8 cellular contexts compared by ENCODE assay signal in the genomic region with DNA sequence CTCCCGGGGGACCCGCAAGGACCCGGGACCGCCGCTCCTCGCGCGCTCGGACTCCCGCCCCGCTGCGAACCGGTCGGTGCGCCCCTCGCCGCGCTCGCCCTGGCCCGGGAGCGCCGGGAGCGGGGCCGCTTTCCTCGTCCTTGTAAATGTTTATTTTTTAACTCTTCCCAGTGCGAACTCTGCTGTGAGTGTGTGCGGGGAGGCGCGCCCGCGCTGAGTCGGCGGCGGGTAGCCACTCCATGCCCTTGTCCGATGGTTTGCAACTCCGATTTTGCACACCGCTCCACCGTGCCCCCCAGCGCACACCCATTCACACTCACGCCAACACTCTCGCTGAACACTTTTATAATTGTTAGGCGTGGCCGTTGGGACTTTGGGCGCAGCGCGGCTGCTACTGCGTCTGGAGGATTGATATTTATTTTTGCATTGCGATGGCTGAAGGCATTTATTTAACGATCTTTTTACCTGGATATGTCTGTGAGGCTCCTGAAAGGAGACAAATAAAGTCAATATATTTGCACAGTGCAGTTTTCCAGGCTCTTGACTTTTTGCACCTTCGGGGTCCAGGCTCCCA. TPM values are rescaled to one million over a fixed set of nuclear protein-coding genes. Genes with fewer than 3 reads are reported as not detected.
DNase-seq lines count a peak whose midpoint lies in the region; ATAC-seq, FAIRE-seq and TF ChIP-seq lines count a peak whose summit lies in the region.

No MANE protein-coding gene starts in this region.

- H3K27ac ChIP-seq in CD4-positive, alpha-beta T cell (ENCODE audit: low read depth, low read length) = no peak overlapping the region
- no peak overlapping the region for H3K27ac ChIP-seq in MM.1S (ENCODE audit: low read length)
- H3K27ac ChIP-seq in coronary artery = peak overlapping the region; percentile 96 to 99

- H3K27me3 Mint-ChIP-seq in CD4-positive, alpha-beta T cell = peaks cover 65% of the 10 kb centered on the region
- H3K27me3 Mint-ChIP-seq in naive thymus-derived CD8-positive, alpha-beta T cell = peaks cover 29 to 86% (median 54%) of the 10 kb centered on the region in 5 donors

- no peak overlapping the region for H3K27ac Mint-ChIP-seq in CD4-positive, alpha-beta T cell
- peak overlapping the region in 1 of 10 donors; percentile 44 for H3K27ac Mint-ChIP-seq in naive thymus-derived CD8-positive, alpha-beta T cell

- no peaks in the 10 kb centered on the region for H3K79me2 ChIP-seq in MM.1S (ENCODE audit: low read length)

- DNase-seq in CD4-positive, alpha-beta T cell = no peak
- peak; percentile 43 for DNase-seq in MM.1S
- DNase-seq in coronary artery (ENCODE audit: low spot score) = no peak
- DNase-seq in naive thymus-derived CD8-positive, alpha-beta T cell = no peak
- DNase-seq in SK-N-DZ (ENCODE audit: low spot score) = no peak
- DNase-seq in H54 (ENCODE audit: insufficient read length, low spot score) = no peak

- H3K9me2 ChIP-seq in MM.1S (replicated peaks; ENCODE audit: insufficient read depth, low read length) = no peaks in the 10 kb centered on the region

- intact Hi-C loops in CD4-positive, alpha-beta T cell (cut with DNase I, micrococcal nuclease) = no loop called here

- no peak for FAIRE-seq in H54 (lab: Jason Lieb, UNC)

- H3K4me3 ChIP-seq in MM.1S (ENCODE audit: low read length) = peak overlapping the region; percentile 71
- peak overlapping the region; percentile 85 for H3K4me3 ChIP-seq in coronary artery

- no peaks in the 10 kb centered on the region for H3K36me3 ChIP-seq in MM.1S (replicated peaks; ENCODE audit: insufficient read depth, low read length)

- H2AFZ ChIP-seq in MM.1S (ENCODE audit: low read length) = no peak overlapping the region; the same call in 1 of the 2 replicates

- H3K4me3 Mint-ChIP-seq in CD4-positive, alpha-beta T cell = peak overlapping the region; percentile 87
- peak overlapping the region; percentile 78 to 96 (median 89) for H3K4me3 Mint-ChIP-seq in naive thymus-derived CD8-positive, alpha-beta T cell

- H3K36me3 Mint-ChIP-seq in CD4-positive, alpha-beta T cell (ENCODE audit: low read depth) = no peaks in the 10 kb centered on the region
- peaks cover 0 to 3% (median 0%) of the 10 kb centered on the region in 3 donors for H3K36me3 Mint-ChIP-seq in naive thymus-derived CD8-positive, alpha-beta T cell

- H3F3A ChIP-seq in MM.1S (ENCODE audit: insufficient read depth, low read length) = peaks cover 18% of the 10 kb centered on the region

- no peak overlapping the region; the same call in 1 of the 2 replicates for H3K9ac ChIP-seq in MM.1S (ENCODE audit: low read length)

- TF ChIP-seq POLR2A in H54 (IDR thresholded peaks at IDR 0.05; ENCODE audit: low read depth, low read length) = no peak

- CTCF ChIA-PET in CD4-positive, alpha-beta T cell (lab: Charles Lee) = no interaction called here

- no peaks in the 10 kb centered on the region for H4K20me1 ChIP-seq in MM.1S (ENCODE audit: insufficient read depth, low read length)

- H3K4me1 ChIP-seq in MM.1S (ENCODE audit: low read length) = peaks cover 4% of the 10 kb centered on the region; the same call in 1 of the 2 replicates

- POLR2A ChIA-PET in CD4-positive, alpha-beta T cell (lab: Charles Lee) = no interaction called here
- POLR2A ChIA-PET in naive thymus-derived CD8-positive, alpha-beta T cell (lab: Charles Lee) = no interaction called here

- no peak for TF ChIP-seq CTCF in CD4-positive, alpha-beta T cell (IDR thresholded peaks at IDR 0.05)
- TF ChIP-seq CTCF in MM.1S (IDR thresholded peaks at IDR 0.05; ENCODE audit: low read length) (no peak), coronary artery (IDR thresholded peaks at IDR 0.05) (no peak)

- peaks cover 14% of the 10 kb centered on the region for H3K4me1 Mint-ChIP-seq in CD4-positive, alpha-beta T cell (ENCODE audit: low read depth)
- peaks cover 11 to 24% (median 17%) of the 10 kb centered on the region in 4 donors for H3K4me1 Mint-ChIP-seq in naive thymus-derived CD8-positive, alpha-beta T cell

- no peaks in the 10 kb centered on the region for H3K9me3 ChIP-seq in CD4-positive, alpha-beta T cell (ENCODE audit: control insufficient read depth, low read length)
- no peaks in the 10 kb centered on the region for H3K9me3 ChIP-seq in MM.1S (replicated peaks; ENCODE audit: insufficient read depth, low read length)

- H3K4me2 ChIP-seq in MM.1S (ENCODE audit: low read depth, low read length) = peak overlapping the region; percentile 99

- peaks cover 40% of the 10 kb centered on the region for H3K27me3 ChIP-seq in CD4-positive, alpha-beta T cell (ENCODE audit: control insufficient read depth, insufficient read depth, low read length)
- no peaks in the 10 kb centered on the region for H3K27me3 ChIP-seq in MM.1S (replicated peaks; ENCODE audit: insufficient read depth, low read length)

- no peak for ATAC-seq in CD4-positive, alpha-beta T cell (ENCODE audit: poor library complexity)
- ATAC-seq in naive thymus-derived CD8-positive, alpha-beta T cell = no peak
- ATAC-seq in GM18520 (IDR thresholded peaks at IDR 0.05; ENCODE audit: unreplicated experiment) = no peak
- ATAC-seq in HG03469 (IDR thresholded peaks at IDR 0.05; ENCODE audit: unreplicated experiment) = no peak

- H3K9me3 Mint-ChIP-seq in CD4-positive, alpha-beta T cell = no peaks in the 10 kb centered on the region
- peaks cover 0 to 6% (median 0%) of the 10 kb centered on the region in 9 donors for H3K9me3 Mint-ChIP-seq in naive thymus-derived CD8-positive, alpha-beta T cell

RNA-seq across cellular contexts. Expression of a gene that starts 1.0 kb away (rescaled TPM):
- not detected for total RNA-seq in CD4-positive, alpha-beta T cell
- total RNA-seq in naive thymus-derived CD8-positive, alpha-beta T cell = not detected
- polyA plus RNA-seq in naive thymus-derived CD8-positive, alpha-beta T cell = not detected
- 8.4 and 13.8 TPM in 2 replicates for polyA plus RNA-seq in SK-N-DZ (2014; cell fraction: cytosol; rRNA removed)
- 6.5 and 12.0 TPM in 2 replicates for polyA plus RNA-seq in SK-N-DZ (2014; cell fraction: nucleus; rRNA removed)

Comparison
In these comparisons a context has a peak if more than half of its experiments do, and no peak if none do; other contexts are left out.
1. H3K27ac ChIP-seq: peak in coronary artery (2 of 2); none in CD4-positive, alpha-beta T cell (single experiment) and MM.1S (single experiment).